In genomic region chr16:53081686-53082407, GRCh38 we compare ENCODE assay signal across 2 cellular contexts.
TF ChIP-seq lines count a peak whose summit lies in the region.

No MANE protein-coding gene starts in this region.

TF ChIP-seq in SK-N-SH, 30 proteins besides CTCF, POLR2A, EP300 and RAD21:
- no peak for TF ChIP-seq FOXM1 (IDR thresholded peaks at IDR 0.05; ENCODE audit: low read depth)
- no peak for TF ChIP-seq SMC3 (IDR thresholded peaks at IDR 0.05; ENCODE audit: low read depth, low read length)
- no peak for TF ChIP-seq FOXJ3 (CRISPR knock-in tag; IDR thresholded peaks at IDR 0.05)
- no peak for TF ChIP-seq GATA2 (CRISPR knock-in tag; IDR thresholded peaks at IDR 0.05)
- no peak for TF ChIP-seq TCF12 (IDR thresholded peaks at IDR 0.05)
- TF ChIP-seq USF1 (IDR thresholded peaks at IDR 0.05; ENCODE audit: borderline replicate concordance, low read depth), result no peak
- TF ChIP-seq RXRA (IDR thresholded peaks at IDR 0.05; ENCODE audit: borderline replicate concordance, low read depth), result no peak
- TF ChIP-seq REST (IDR thresholded peaks at IDR 0.05; ENCODE audit: low read depth, low read length), result no peak
- no peak for TF ChIP-seq TEAD4 (IDR thresholded peaks at IDR 0.05; ENCODE audit: borderline replicate concordance, insufficient read depth)
- no peak for TF ChIP-seq IRF3 (IDR thresholded peaks at IDR 0.05; ENCODE audit: low read depth, low read length)
- TF ChIP-seq GABPA (IDR thresholded peaks at IDR 0.05; ENCODE audit: low read depth), result no peak

TF ChIP-seq in SK-N-SH treated with all-trans-retinoic acid at 6 μM for 48 hours, 23 proteins besides CTCF, POLR2A, EP300 and RAD21:
- TF ChIP-seq TCF4 (CRISPR knock-in tag; IDR thresholded peaks at IDR 0.05; ENCODE audit: borderline replicate concordance) (no peak), ESRRG (CRISPR knock-in tag; IDR thresholded peaks at IDR 0.05) (no peak), ZNF70 (CRISPR knock-in tag; IDR thresholded peaks at IDR 0.05) (no peak), CSRNP3 (CRISPR knock-in tag; IDR thresholded peaks at IDR 0.05) (no peak), ARNTL (CRISPR knock-in tag; IDR thresholded peaks at IDR 0.05; ENCODE audit: borderline replicate concordance, low read depth) (no peak), ISL1 (CRISPR knock-in tag; IDR thresholded peaks at IDR 0.05) (no peak), RARB (CRISPR knock-in tag; IDR thresholded peaks at IDR 0.05) (no peak), OSR1 (CRISPR knock-in tag; IDR thresholded peaks at IDR 0.05) (no peak), PPARA (CRISPR knock-in tag; IDR thresholded peaks at IDR 0.05; ENCODE audit: borderline replicate concordance) (no peak), BACH2 (CRISPR knock-in tag; IDR thresholded peaks at IDR 0.05; ENCODE audit: borderline replicate concordance) (no peak), TSHZ2 (CRISPR knock-in tag; IDR thresholded peaks at IDR 0.05) (no peak), ZFP3 (CRISPR knock-in tag; IDR thresholded peaks at IDR 0.05) (no peak), ZC3H10 (CRISPR knock-in tag; IDR thresholded peaks at IDR 0.05) (no peak)
TF ChIP-seq in SK-N-SH treated with all-trans-retinoic acid at 6 μM for 48 hours: peak in this region for 0.
